ENCODE assay signal across 1 cellular context in the genomic region with DNA sequence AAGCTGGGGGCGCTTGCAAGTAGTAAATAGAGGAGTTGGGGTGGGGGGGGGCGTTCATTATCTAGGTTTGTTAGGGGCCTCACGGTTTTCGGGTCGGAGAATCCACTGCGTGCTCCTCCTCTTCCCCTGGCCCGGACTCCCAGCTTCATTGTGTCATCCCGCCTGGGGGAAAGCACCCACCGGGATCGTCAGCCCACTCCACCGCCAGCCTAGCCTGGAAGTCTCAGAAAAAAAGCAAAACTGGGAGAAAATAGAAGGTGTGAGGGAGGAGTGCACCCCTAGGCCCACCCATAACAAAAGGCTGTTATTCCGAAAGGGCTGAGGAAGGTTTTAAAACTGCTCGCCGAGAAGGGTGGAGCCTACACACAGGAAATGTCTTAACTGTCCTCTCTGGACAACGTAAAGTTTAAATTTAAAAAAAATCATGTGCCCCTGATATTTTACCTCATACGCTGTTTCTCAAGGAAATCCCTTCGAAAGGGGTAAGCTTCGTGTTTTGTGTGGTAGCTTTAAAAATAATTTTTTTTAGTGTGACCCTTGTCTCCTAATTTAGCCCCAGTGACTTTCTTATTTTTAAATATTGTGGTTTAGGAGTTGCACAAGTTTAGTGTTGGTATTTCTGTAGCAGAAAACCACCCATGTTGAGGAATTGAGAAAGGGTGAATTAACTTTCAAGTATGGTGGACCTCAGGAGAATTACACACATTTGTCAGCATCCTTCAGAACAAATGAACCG.
TF ChIP-seq lines count a peak whose summit lies in the region.

No MANE protein-coding gene starts in this region.

TF ChIP-seq in GM12878, 131 proteins besides CTCF, POLR2A, EP300 and RAD21 (continued from another document and continues in another):
- TF ChIP-seq, protein P1, sequence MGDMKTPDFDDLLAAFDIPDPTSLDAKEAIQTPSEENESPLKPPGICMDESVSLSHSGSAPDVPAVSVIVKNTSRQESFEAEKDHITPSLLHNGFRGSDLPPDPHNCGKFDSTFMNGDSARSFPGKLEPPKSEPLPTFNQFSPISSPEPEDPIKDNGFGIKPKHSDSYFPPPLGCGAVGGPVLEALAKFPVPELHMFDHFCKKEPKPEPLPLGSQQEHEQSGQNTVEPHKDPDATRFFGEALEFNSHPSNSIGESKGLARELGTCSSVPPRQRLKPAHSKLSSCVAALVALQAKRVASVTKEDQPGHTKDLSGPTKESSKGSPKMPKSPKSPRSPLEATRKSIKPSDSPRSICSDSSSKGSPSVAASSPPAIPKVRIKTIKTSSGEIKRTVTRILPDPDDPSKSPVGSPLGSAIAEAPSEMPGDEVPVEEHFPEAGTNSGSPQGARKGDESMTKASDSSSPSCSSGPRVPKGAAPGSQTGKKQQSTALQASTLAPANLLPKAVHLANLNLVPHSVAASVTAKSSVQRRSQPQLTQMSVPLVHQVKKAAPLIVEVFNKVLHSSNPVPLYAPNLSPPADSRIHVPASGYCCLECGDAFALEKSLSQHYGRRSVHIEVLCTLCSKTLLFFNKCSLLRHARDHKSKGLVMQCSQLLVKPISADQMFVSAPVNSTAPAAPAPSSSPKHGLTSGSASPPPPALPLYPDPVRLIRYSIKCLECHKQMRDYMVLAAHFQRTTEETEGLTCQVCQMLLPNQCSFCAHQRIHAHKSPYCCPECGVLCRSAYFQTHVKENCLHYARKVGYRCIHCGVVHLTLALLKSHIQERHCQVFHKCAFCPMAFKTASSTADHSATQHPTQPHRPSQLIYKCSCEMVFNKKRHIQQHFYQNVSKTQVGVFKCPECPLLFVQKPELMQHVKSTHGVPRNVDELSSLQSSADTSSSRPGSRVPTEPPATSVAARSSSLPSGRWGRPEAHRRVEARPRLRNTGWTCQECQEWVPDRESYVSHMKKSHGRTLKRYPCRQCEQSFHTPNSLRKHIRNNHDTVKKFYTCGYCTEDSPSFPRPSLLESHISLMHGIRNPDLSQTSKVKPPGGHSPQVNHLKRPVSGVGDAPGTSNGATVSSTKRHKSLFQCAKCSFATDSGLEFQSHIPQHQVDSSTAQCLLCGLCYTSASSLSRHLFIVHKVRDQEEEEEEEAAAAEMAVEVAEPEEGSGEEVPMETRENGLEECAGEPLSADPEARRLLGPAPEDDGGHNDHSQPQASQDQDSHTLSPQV (IDR thresholded peaks at IDR 0.05): peak; percentile 83
- TF ChIP-seq MYC (IDR thresholded peaks at IDR 0.05; ENCODE audit: insufficient read depth, insufficient read length, insufficient replicate concordance, low read length, severe bottlenecking) (no peak), HDAC2 (IDR thresholded peaks at IDR 0.05) (no peak), BACH1 (IDR thresholded peaks at IDR 0.05; ENCODE audit: borderline replicate concordance) (no peak), SUZ12 (IDR thresholded peaks at IDR 0.05; ENCODE audit: unreplicated experiment) (no peak), MXI1 (IDR thresholded peaks at IDR 0.05; ENCODE audit: low read depth, low read length) (peak; percentile 53; the same call in 1 of the 2 replicates), SIX5 (IDR thresholded peaks at IDR 0.05; ENCODE audit: low read depth, low read length, severe bottlenecking) (no peak), CBX5 (IDR thresholded peaks at IDR 0.05; ENCODE audit: low read depth) (0 out of 2 replicates have a peak, but pooled peaks have one; percentile 12), SIN3A (IDR thresholded peaks at IDR 0.05; ENCODE audit: low read depth, low read length) (no peak; the same call in 1 of the 2 replicates), ESRRA (IDR thresholded peaks at IDR 0.05; ENCODE audit: low read length) (no peak), POLR2AphosphoS5 (IDR thresholded peaks at IDR 0.05; ENCODE audit: low read length) (peak; percentile 92), NBN (IDR thresholded peaks at IDR 0.05) (0 out of 2 replicates have a peak, but pooled peaks have one; percentile 57), HCFC1 (IDR thresholded peaks at IDR 0.05; ENCODE audit: low read length) (peak; percentile 35; the same call in 1 of the 2 replicates), PAX8 (IDR thresholded peaks at IDR 0.05) (0 out of 2 replicates have a peak, but pooled peaks have one; percentile 62), NFYA (IDR thresholded peaks at IDR 0.05; ENCODE audit: borderline replicate concordance, low read depth, low read length) (no peak), RELA (IDR thresholded peaks at IDR 0.05; ENCODE audit: borderline replicate concordance, partially characterized antibody) (peak; percentile 28), SMARCA5 (IDR thresholded peaks at IDR 0.05) (no peak), CREM (IDR thresholded peaks at IDR 0.05; ENCODE audit: low read depth) (0 out of 2 replicates have a peak, but pooled peaks have one; percentile 38), SREBF1 (IDR thresholded peaks at IDR 0.05; ENCODE audit: low read length) (no peak), SMC3 (IDR thresholded peaks at IDR 0.05; ENCODE audit: borderline replicate concordance, low read length) (no peak), NR2C1 (IDR thresholded peaks at IDR 0.05) (no peak; the same call in 1 of the 2 replicates), ZNF384 (IDR thresholded peaks at IDR 0.05; ENCODE audit: borderline replicate concordance, low read depth, low read length) (peak; percentile 98), KLF5 (IDR thresholded peaks at IDR 0.05; ENCODE audit: partially characterized antibody) (peak; percentile 54), ATF7 (IDR thresholded peaks at IDR 0.05; ENCODE audit: low read depth) (peak; percentile 87), SMAD5 (IDR thresholded peaks at IDR 0.05; ENCODE audit: low read depth) (peak; percentile 83), BCL11A (IDR thresholded peaks at IDR 0.05; ENCODE audit: low read depth, low read length) (no peak; the same call in 1 of the 2 replicates), BRCA1 (IDR thresholded peaks at IDR 0.05; ENCODE audit: low read depth, low read length) (no peak), SRF (IDR thresholded peaks at IDR 0.05; ENCODE audit: low read depth in 2 of 2, low read length in 2 of 2) (0 out of 4 replicates have a peak, but pooled peaks of 1 of the 2 experiments have one; percentile 6), RAD51 (IDR thresholded peaks at IDR 0.05) (peak; percentile 88), IRF4 (IDR thresholded peaks at IDR 0.05; ENCODE audit: low read depth, low read length) (0 out of 2 replicates have a peak, but pooled peaks have one; percentile 9), YBX1 (IDR thresholded peaks at IDR 0.05) (no peak)
- TF ChIP-seq, protein P2, sequence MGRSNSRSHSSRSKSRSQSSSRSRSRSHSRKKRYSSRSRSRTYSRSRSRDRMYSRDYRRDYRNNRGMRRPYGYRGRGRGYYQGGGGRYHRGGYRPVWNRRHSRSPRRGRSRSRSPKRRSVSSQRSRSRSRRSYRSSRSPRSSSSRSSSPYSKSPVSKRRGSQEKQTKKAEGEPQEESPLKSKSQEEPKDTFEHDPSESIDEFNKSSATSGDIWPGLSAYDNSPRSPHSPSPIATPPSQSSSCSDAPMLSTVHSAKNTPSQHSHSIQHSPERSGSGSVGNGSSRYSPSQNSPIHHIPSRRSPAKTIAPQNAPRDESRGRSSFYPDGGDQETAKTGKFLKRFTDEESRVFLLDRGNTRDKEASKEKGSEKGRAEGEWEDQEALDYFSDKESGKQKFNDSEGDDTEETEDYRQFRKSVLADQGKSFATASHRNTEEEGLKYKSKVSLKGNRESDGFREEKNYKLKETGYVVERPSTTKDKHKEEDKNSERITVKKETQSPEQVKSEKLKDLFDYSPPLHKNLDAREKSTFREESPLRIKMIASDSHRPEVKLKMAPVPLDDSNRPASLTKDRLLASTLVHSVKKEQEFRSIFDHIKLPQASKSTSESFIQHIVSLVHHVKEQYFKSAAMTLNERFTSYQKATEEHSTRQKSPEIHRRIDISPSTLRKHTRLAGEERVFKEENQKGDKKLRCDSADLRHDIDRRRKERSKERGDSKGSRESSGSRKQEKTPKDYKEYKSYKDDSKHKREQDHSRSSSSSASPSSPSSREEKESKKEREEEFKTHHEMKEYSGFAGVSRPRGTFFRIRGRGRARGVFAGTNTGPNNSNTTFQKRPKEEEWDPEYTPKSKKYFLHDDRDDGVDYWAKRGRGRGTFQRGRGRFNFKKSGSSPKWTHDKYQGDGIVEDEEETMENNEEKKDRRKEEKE (IDR thresholded peaks at IDR 0.05): no peak
- TF ChIP-seq, protein P3, sequence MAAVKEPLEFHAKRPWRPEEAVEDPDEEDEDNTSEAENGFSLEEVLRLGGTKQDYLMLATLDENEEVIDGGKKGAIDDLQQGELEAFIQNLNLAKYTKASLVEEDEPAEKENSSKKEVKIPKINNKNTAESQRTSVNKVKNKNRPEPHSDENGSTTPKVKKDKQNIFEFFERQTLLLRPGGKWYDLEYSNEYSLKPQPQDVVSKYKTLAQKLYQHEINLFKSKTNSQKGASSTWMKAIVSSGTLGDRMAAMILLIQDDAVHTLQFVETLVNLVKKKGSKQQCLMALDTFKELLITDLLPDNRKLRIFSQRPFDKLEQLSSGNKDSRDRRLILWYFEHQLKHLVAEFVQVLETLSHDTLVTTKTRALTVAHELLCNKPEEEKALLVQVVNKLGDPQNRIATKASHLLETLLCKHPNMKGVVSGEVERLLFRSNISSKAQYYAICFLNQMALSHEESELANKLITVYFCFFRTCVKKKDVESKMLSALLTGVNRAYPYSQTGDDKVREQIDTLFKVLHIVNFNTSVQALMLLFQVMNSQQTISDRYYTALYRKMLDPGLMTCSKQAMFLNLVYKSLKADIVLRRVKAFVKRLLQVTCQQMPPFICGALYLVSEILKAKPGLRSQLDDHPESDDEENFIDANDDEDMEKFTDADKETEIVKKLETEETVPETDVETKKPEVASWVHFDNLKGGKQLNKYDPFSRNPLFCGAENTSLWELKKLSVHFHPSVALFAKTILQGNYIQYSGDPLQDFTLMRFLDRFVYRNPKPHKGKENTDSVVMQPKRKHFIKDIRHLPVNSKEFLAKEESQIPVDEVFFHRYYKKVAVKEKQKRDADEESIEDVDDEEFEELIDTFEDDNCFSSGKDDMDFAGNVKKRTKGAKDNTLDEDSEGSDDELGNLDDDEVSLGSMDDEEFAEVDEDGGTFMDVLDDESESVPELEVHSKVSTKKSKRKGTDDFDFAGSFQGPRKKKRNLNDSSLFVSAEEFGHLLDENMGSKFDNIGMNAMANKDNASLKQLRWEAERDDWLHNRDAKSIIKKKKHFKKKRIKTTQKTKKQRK (IDR thresholded peaks at IDR 0.05; ENCODE audit: low read depth, low read length): no peak
- TF ChIP-seq, protein P4, sequence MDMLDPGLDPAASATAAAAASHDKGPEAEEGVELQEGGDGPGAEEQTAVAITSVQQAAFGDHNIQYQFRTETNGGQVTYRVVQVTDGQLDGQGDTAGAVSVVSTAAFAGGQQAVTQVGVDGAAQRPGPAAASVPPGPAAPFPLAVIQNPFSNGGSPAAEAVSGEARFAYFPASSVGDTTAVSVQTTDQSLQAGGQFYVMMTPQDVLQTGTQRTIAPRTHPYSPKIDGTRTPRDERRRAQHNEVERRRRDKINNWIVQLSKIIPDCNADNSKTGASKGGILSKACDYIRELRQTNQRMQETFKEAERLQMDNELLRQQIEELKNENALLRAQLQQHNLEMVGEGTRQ (IDR thresholded peaks at IDR 0.05; ENCODE audit: borderline replicate concordance, low read depth, low read length): no peak; the same call in 1 of the 2 replicates
- TF ChIP-seq, protein P5, sequence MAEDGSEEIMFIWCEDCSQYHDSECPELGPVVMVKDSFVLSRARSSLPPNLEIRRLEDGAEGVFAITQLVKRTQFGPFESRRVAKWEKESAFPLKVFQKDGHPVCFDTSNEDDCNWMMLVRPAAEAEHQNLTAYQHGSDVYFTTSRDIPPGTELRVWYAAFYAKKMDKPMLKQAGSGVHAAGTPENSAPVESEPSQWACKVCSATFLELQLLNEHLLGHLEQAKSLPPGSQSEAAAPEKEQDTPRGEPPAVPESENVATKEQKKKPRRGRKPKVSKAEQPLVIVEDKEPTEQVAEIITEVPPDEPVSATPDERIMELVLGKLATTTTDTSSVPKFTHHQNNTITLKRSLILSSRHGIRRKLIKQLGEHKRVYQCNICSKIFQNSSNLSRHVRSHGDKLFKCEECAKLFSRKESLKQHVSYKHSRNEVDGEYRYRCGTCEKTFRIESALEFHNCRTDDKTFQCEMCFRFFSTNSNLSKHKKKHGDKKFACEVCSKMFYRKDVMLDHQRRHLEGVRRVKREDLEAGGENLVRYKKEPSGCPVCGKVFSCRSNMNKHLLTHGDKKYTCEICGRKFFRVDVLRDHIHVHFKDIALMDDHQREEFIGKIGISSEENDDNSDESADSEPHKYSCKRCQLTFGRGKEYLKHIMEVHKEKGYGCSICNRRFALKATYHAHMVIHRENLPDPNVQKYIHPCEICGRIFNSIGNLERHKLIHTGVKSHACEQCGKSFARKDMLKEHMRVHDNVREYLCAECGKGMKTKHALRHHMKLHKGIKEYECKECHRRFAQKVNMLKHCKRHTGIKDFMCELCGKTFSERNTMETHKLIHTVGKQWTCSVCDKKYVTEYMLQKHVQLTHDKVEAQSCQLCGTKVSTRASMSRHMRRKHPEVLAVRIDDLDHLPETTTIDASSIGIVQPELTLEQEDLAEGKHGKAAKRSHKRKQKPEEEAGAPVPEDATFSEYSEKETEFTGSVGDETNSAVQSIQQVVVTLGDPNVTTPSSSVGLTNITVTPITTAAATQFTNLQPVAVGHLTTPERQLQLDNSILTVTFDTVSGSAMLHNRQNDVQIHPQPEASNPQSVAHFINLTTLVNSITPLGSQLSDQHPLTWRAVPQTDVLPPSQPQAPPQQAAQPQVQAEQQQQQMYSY (CRISPR knock-in tag; IDR thresholded peaks at IDR 0.05): no peak
- TF ChIP-seq, protein P6, sequence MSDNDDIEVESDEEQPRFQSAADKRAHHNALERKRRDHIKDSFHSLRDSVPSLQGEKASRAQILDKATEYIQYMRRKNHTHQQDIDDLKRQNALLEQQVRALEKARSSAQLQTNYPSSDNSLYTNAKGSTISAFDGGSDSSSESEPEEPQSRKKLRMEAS (IDR thresholded peaks at IDR 0.05; ENCODE audit: low read depth, low read length): no peak
- TF ChIP-seq, protein P7, sequence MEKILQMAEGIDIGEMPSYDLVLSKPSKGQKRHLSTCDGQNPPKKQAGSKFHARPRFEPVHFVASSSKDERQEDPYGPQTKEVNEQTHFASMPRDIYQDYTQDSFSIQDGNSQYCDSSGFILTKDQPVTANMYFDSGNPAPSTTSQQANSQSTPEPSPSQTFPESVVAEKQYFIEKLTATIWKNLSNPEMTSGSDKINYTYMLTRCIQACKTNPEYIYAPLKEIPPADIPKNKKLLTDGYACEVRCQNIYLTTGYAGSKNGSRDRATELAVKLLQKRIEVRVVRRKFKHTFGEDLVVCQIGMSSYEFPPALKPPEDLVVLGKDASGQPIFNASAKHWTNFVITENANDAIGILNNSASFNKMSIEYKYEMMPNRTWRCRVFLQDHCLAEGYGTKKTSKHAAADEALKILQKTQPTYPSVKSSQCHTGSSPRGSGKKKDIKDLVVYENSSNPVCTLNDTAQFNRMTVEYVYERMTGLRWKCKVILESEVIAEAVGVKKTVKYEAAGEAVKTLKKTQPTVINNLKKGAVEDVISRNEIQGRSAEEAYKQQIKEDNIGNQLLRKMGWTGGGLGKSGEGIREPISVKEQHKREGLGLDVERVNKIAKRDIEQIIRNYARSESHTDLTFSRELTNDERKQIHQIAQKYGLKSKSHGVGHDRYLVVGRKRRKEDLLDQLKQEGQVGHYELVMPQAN (conservative IDR thresholded peaks at IDR 0.05): no peak; the same call in none of the 2 replicates
- TF ChIP-seq, protein P8, sequence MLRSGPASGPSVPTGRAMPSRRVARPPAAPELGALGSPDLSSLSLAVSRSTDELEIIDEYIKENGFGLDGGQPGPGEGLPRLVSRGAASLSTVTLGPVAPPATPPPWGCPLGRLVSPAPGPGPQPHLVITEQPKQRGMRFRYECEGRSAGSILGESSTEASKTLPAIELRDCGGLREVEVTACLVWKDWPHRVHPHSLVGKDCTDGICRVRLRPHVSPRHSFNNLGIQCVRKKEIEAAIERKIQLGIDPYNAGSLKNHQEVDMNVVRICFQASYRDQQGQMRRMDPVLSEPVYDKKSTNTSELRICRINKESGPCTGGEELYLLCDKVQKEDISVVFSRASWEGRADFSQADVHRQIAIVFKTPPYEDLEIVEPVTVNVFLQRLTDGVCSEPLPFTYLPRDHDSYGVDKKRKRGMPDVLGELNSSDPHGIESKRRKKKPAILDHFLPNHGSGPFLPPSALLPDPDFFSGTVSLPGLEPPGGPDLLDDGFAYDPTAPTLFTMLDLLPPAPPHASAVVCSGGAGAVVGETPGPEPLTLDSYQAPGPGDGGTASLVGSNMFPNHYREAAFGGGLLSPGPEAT (IDR thresholded peaks at IDR 0.05; ENCODE audit: low read depth): peak; percentile 67; the same call in 1 of the 2 replicates
